In genomic region chr4:46390353-46391058, GRCh38 we compare ENCODE assay signal across 12 cellular contexts. TPM values are rescaled to one million over a fixed set of nuclear protein-coding genes. Genes with fewer than 3 reads are reported as not detected.
A peak's percentile ranks its signal among the peaks of the same experiment; 100 is the strongest.
DNase-seq lines count a peak whose midpoint lies in the region; ATAC-seq, FAIRE-seq and TF ChIP-seq lines count a peak whose summit lies in the region.
"Had no signal": no experiment of that assay in that cellular context is flagged by ENCODE, and none has a peak within 500 bp of the region (broad histone marks: within the 10 kb centered on the region; RNA-seq: fewer than 3 reads in every experiment).

No MANE protein-coding gene starts in this region.

- H3K36me3 Mint-ChIP-seq in HFFc6 (ENCODE audit: low read depth): peaks cover 5% of the 10 kb centered on the region; the same call in 1 of the 2 replicates

- no peak overlapping the region for H3K4me2 ChIP-seq in endothelial cell of umbilical vein (ENCODE audit: insufficient read depth, low read length)

- CTCF ChIA-PET in endothelial cell of umbilical vein (lab: Charles Lee): no interaction called here

- H3K9me3 ChIP-seq in endothelial cell of umbilical vein (replicated peaks; ENCODE audit: control insufficient read depth, insufficient read depth, low read length): no peaks in the 10 kb centered on the region
- H3K9me3 ChIP-seq in mucosa of rectum (ENCODE audit: control insufficient read depth in 2 of 2, low read length in 2 of 2): no peaks in the 10 kb centered on the region
- no peaks in the 10 kb centered on the region for H3K9me3 ChIP-seq in upper lobe of left lung

- no peak for TF ChIP-seq POLR2A in endothelial cell of umbilical vein (IDR thresholded peaks at IDR 0.05; ENCODE audit: low read depth, low read length)
- TF ChIP-seq POLR2A in upper lobe of left lung (IDR thresholded peaks at IDR 0.05): no peak

- H3K27ac ChIP-seq in endothelial cell of umbilical vein (ENCODE audit: insufficient read depth, low read depth, low read length) (no peak overlapping the region), mucosa of rectum (ENCODE audit: low read depth in 2 of 2, low read length in 2 of 2) (no peak overlapping the region), upper lobe of left lung (no peak overlapping the region)

- H2AFZ ChIP-seq in endothelial cell of umbilical vein (ENCODE audit: low read depth, low read length): no peak overlapping the region

- no peak for TF ChIP-seq CTCF in endothelial cell of umbilical vein (IDR thresholded peaks at IDR 0.05; ENCODE audit: extremely low read depth in 1 of 2, insufficient read depth in 1 of 2, low read depth in 1 of 2, low read length in 2 of 2)
- TF ChIP-seq CTCF in upper lobe of left lung (IDR thresholded peaks at IDR 0.05): no peak
- no peak for TF ChIP-seq CTCF in HFFc6 (IDR thresholded peaks at IDR 0.05)

- H4K20me1 ChIP-seq in endothelial cell of umbilical vein (replicated peaks; ENCODE audit: control insufficient read depth, extremely low read depth, insufficient read depth, low read length): no peaks in the 10 kb centered on the region

- dilution Hi-C loops in endothelial cell of umbilical vein (cut with MboI; ENCODE audit: extremely low pct_ligation_motif_present, low sequenced_read_pairs): no loop called here

- H3K79me2 ChIP-seq in endothelial cell of umbilical vein (ENCODE audit: control insufficient read depth, insufficient read depth, low read length): no peaks in the 10 kb centered on the region

- no peak for TF ChIP-seq EP300 in upper lobe of left lung (IDR thresholded peaks at IDR 0.05)

- H3K9me1 ChIP-seq in endothelial cell of umbilical vein (replicated peaks; ENCODE audit: control insufficient read depth, extremely low read depth, insufficient read depth, low read length): no peaks in the 10 kb centered on the region

- H3K4me1 ChIP-seq in endothelial cell of umbilical vein (ENCODE audit: control insufficient read depth, extremely low read depth, insufficient read depth, low read length) (no peaks in the 10 kb centered on the region), mucosa of rectum (ENCODE audit: control insufficient read depth in 2 of 2, insufficient read depth in 2 of 2, low read length in 2 of 2) (peaks cover 3 to 11% of the 10 kb centered on the region in 2 donors), upper lobe of left lung (peaks cover 0 to 14% (median 6%) of the 10 kb centered on the region in 4 donors)

- H3K9ac ChIP-seq in endothelial cell of umbilical vein (replicated peaks; ENCODE audit: extremely low read depth, insufficient read depth, low read length) (no peak overlapping the region), mucosa of rectum (ENCODE audit: low read depth in 1 of 2, low read length in 2 of 2) (peak overlapping the region in 1 of 2 donors; percentile 34)

- H3K4me3 Mint-ChIP-seq in HFFc6: no peak overlapping the region

- POLR2A ChIA-PET in endothelial cell of umbilical vein (lab: Charles Lee): no interaction called here

- FAIRE-seq in endothelial cell of umbilical vein (lab: Jason Lieb, UNC): no peak

- peak; percentile 20 for DNase-seq in NCI-H82 (lab: John Stamatoyannopoulos, UW)
- no peak for DNase-seq in NCI-H82 treated with DMSO at 0.1 percent for 48 hours (lab: John Stamatoyannopoulos, UW; ENCODE audit: unreplicated experiment)
- no peak for DNase-seq in endothelial cell of umbilical vein (ENCODE audit: low read depth, low spot score)
- DNase-seq in upper lobe of left lung: peak in 1 of 2 donors; percentile 61
- DNase-seq in HFFc6: no peak
- DNase-seq in RPMI8226: no peak
- DNase-seq: KG1, NCI-H226 had no signal

- no peak overlapping the region for H3K27ac Mint-ChIP-seq in HFFc6

- ATAC-seq in upper lobe of left lung (ENCODE audit: low FRiP score in 2 of 2) (peak in 1 of 2 donors; percentile 17), HG03571 (IDR thresholded peaks at IDR 0.05; ENCODE audit: unreplicated experiment) (no peak)

- no TSS peak for BruUV-seq in endothelial cell of umbilical vein (replicated peaks; lab: Mats Ljungman, UMichigan)

- peaks cover 10% of the 10 kb centered on the region for H3K9me3 Mint-ChIP-seq in HFFc6

- no peak overlapping the region for H3K4me3 ChIP-seq in endothelial cell of umbilical vein (replicated peaks in 1 of 3; ENCODE audit: insufficient read depth in 1 of 3, low read depth in 1 of 3, low read length in 3 of 3)
- H3K4me3 ChIP-seq in mucosa of rectum (ENCODE audit: low read length in 2 of 2): peak overlapping the region; percentile 45 to 60
- peak overlapping the region in 3 of 4 donors; percentile 23 to 37 (median 34) for H3K4me3 ChIP-seq in upper lobe of left lung

- WGBS in upper lobe of left lung, 2 donors: 3 to 7% methylated on average over 18 to 21 of the region's 27 CpGs

- H3K27me3 Mint-ChIP-seq in HFFc6 (ENCODE audit: insufficient read depth): peaks cover 2% of the 10 kb centered on the region

- no peaks in the 10 kb centered on the region for H3K36me3 ChIP-seq in endothelial cell of umbilical vein (ENCODE audit: control insufficient read depth in 2 of 2, extremely low read depth in 1 of 2, insufficient read depth in 2 of 2, low read length in 2 of 2)
- H3K36me3 ChIP-seq in mucosa of rectum (ENCODE audit: control insufficient read depth in 2 of 2, insufficient read depth in 2 of 2, low read length in 2 of 2): no peaks in the 10 kb centered on the region
- H3K36me3 ChIP-seq in upper lobe of left lung: no peaks in the 10 kb centered on the region

- no peaks in the 10 kb centered on the region for H3K4me1 Mint-ChIP-seq in HFFc6 (ENCODE audit: low read depth)

- H3K27me3 ChIP-seq in endothelial cell of umbilical vein (ENCODE audit: control insufficient read depth in 2 of 2, insufficient read depth in 2 of 2, low read length in 2 of 2) (peaks cover 0 to 4% of the 10 kb centered on the region in 2 experiments), mucosa of rectum (ENCODE audit: control insufficient read depth in 2 of 2, insufficient read depth in 2 of 2, low read length in 2 of 2) (peaks cover 14 to 15% of the 10 kb centered on the region in 2 donors), upper lobe of left lung (peaks cover 0 to 9% (median 0%) of the 10 kb centered on the region in 4 donors)

- intact Hi-C loops in endothelial cell of umbilical vein (cut with micrococcal nuclease): no loop called here

TF ChIP-seq in endothelial cell of umbilical vein, 7 proteins besides CTCF, POLR2A, EP300 and RAD21:
- no peak for TF ChIP-seq POLR2AphosphoS5 (IDR thresholded peaks at IDR 0.05; ENCODE audit: insufficient read depth, low read depth, low read length)
- TF ChIP-seq EZH2 (IDR thresholded peaks at IDR 0.05; ENCODE audit: borderline replicate concordance, low read depth, low read length, severe bottlenecking): peak; percentile 36
TF ChIP-seq in endothelial cell of umbilical vein: peak in this region for 1.

RNA-seq across cellular contexts. Expression of gene GABRA2, which starts 0.6 kb away (rescaled TPM):
- total RNA-seq in endothelial cell of umbilical vein (not detected in 2 replicates), upper lobe of left lung (not detected)
- polyA plus RNA-seq in endothelial cell of umbilical vein: not detected in 2 replicates
- not detected in 2 replicates for polyA plus RNA-seq in endothelial cell of umbilical vein (2011; cell fraction: cytosol; rRNA removed)
- not detected in 2 replicates for polyA plus RNA-seq in endothelial cell of umbilical vein (2011; cell fraction: nucleus; rRNA removed)
- polyA plus RNA-seq in endothelial cell of umbilical vein (2012): not detected in 2 replicates
- polyA minus RNA-seq in endothelial cell of umbilical vein: not detected in 2 replicates
- not detected for polyA minus RNA-seq in endothelial cell of umbilical vein (2011; cell fraction: cytosol; rRNA and poly(A)+ RNA removed)
- not detected in 2 replicates for polyA minus RNA-seq in endothelial cell of umbilical vein (2011; cell fraction: nucleus; rRNA and poly(A)+ RNA removed)
- total RNA-seq in HFFc6 (2021; fragmentation: NEBNext Ultra II Directional; extraction: Animal tissue kit (Norgen Biotek cat#: 25700)): not detected
- total RNA-seq: A172; T-helper 1 cell treated with Interleukin-12 subunit alpha and Interleukin-12 subunit beta and Interleukin-4 antibody, amounts not matched to agents 30 ng/mL and 1 ng/mL, for 36 hours had no signal

Comparison
In these comparisons a context has a peak if more than half of its experiments do, and no peak if none do; other contexts are left out.
1. H3K4me3 ChIP-seq: peak in mucosa of rectum (2 of 2) and upper lobe of left lung (3 of 4); none in endothelial cell of umbilical vein (0 of 3).